ENCODE assay signal across 34 cellular contexts in genomic region chr3:5285439-5285838, GRCh38.
"Had no signal": no experiment of that assay in that cellular context is flagged by ENCODE, and none has a peak within 500 bp of the region (broad histone marks: within the 10 kb centered on the region; RNA-seq: fewer than 3 reads in every experiment).

No MANE protein-coding gene starts in this region.

- H3K36me3 ChIP-seq: MG63 had no signal

- DNase-seq: Karpas-422, Kasumi-1, MG63, MM.1S, MV-4-11, NCI-H1048, NCI-H1092, NCI-H1092 treated with DMSO at 0.1 percent for 48 hours, NCI-H1105, NCI-H1105 treated with DMSO at 0.1 percent for 48 hours, NCI-H1417, NCI-H1417 treated with DMSO at 0.1 percent for 48 hours, NCI-H1436, NCI-H1436 treated with DMSO at 0.1 percent for 48 hours, NCI-H146, NCI-H1694, NCI-H1694 treated with DMSO at 0.1 percent for 48 hours, NCI-H187, NCI-H187 treated with DMSO at 0.1 percent for 48 hours, NCI-H1930, NCI-H2029, NCI-H2029 treated with DMSO at 0.1 percent for 48 hours, NCI-H2081, NCI-H2081 treated with DMSO at 0.1 percent for 48 hours, NCI-H2107, NCI-H2171, NCI-H2171 treated with DMSO at 0.1 percent for 48 hours, NCI-H2227 treated with DMSO at 0.1 percent for 48 hours, NCI-H226, NCI-H345, NCI-H446, NCI-H446 treated with DMSO at 0.1 percent for 48 hours, NCI-H510A had no signal

- H3K27me3 ChIP-seq: MG63 had no signal

- H3K4me3 ChIP-seq: MG63 had no signal

- H3K4me2 ChIP-seq: KMS-11 had no signal

- H3K9me3 ChIP-seq: MG63 had no signal

- H3K9ac ChIP-seq: KMS-11 had no signal

- H3K27ac ChIP-seq: KMS-11 had no signal
